23 cellular contexts compared by ENCODE assay signal in genomic region chr5:161098516-161098915, GRCh38.
"Had no signal": no experiment of that assay in that cellular context is flagged by ENCODE, and none has a peak within 500 bp of the region (broad histone marks: within the 10 kb centered on the region; RNA-seq: fewer than 3 reads in every experiment).

No MANE protein-coding gene starts in this region.

- H3K4me3 ChIP-seq: neural progenitor cell, ovary, psoas muscle, right lobe of liver, sigmoid colon, stomach, tibial artery, transverse colon, upper lobe of right lung, uterus had no signal

- H2AFZ ChIP-seq: parathyroid adenoma had no signal

- H3K4me2 ChIP-seq: neural progenitor cell had no signal

- ATAC-seq: natural killer cell; psoas muscle; right cardiac atrium; right lobe of liver; stimulated activated effector memory CD8-positive, alpha-beta T cell treated with anti-CD3 and anti-CD28 coated beads, Interleukin-12 subunit alpha, Interleukin-12 subunit beta, amount 100 ng/mL, for 72 hours; stimulated activated naive B cell treated with anti-CD40 and anti-IgM and Interleukin-4, amounts not matched to agents 10 μg/mL and 1 μg/mL and 100 μg/mL, for 72 hours; upper lobe of right lung had no signal

- H3K36me3 ChIP-seq: neural progenitor cell, ovary, right lobe of liver, sigmoid colon, stomach, tibial artery, transverse colon, upper lobe of right lung, uterus had no signal

- H3K27me3 ChIP-seq: neural progenitor cell, ovary, right lobe of liver, sigmoid colon, stomach, tibial artery, transverse colon, upper lobe of right lung, uterus had no signal

- H3K9me3 ChIP-seq: ovary, psoas muscle, right lobe of liver, sigmoid colon, stomach, tibial artery, transverse colon, upper lobe of right lung, uterus had no signal

- H3K4me1 ChIP-seq: neural progenitor cell, parathyroid adenoma, psoas muscle, right lobe of liver, sigmoid colon, stomach, tibial artery, transverse colon, upper lobe of right lung, uterus had no signal

- H3K79me2 ChIP-seq: parathyroid adenoma had no signal

- FAIRE-seq: small intestine had no signal

- DNase-seq: natural killer cell; occipital lobe; ovary; posterior cingulate gyrus; psoas muscle; right cardiac atrium; right lobe of liver; sigmoid colon; small intestine; stimulated activated CD4-positive, alpha-beta T cell treated with anti-CD3 and anti-CD28 coated beads, Interleukin-15, amount 100 ng/mL, for 24 hours; stimulated activated CD4-positive, alpha-beta T cell treated with anti-CD3 and anti-CD28 coated beads, Interleukin-2, amount 100 ng/mL, for 24 hours; stimulated activated CD4-positive, alpha-beta T cell treated with anti-CD3 and anti-CD28 coated beads, Interleukin-2, amount 100 ng/mL, for 48 hours; stimulated activated CD4-positive, alpha-beta T cell treated with anti-CD3 and anti-CD28 coated beads, Interleukin-4, amount 100 ng/mL, for 24 hours; stimulated activated naive B cell treated with anti-CD40 and anti-IgM and Interleukin-4, amounts not matched to agents 10 μg/mL and 1 μg/mL and 100 μg/mL, for 72 hours; stimulated activated naive CD4-positive, alpha-beta T cell treated with Interleukin-2 at 50 U/mL for 16 hours; stomach; tibial artery; transverse colon; upper lobe of right lung; uterus had no signal

- H3K9ac ChIP-seq: neural progenitor cell, parathyroid adenoma had no signal

- H3K27ac ChIP-seq: neural progenitor cell, ovary, parathyroid adenoma, psoas muscle, right lobe of liver, sigmoid colon, stomach, tibial artery, transverse colon, upper lobe of right lung, uterus had no signal
